In genomic region chr10:92972066-92972870, GRCh38 we compare ENCODE assay signal across 12 cellular contexts.
DNase-seq lines count a peak whose midpoint lies in the region; ATAC-seq and TF ChIP-seq lines count a peak whose summit lies in the region.
"Had no signal": no experiment of that assay in that cellular context is flagged by ENCODE, and none has a peak within 500 bp of the region (broad histone marks: within the 10 kb centered on the region; RNA-seq: fewer than 3 reads in every experiment).

No MANE protein-coding gene starts in this region.

- no peaks in the 10 kb centered on the region for H3K9me3 Mint-ChIP-seq in activated T-helper 17 cell treated with anti-CD3 and anti-CD28 coated beads, Interleukin-2, amount 50 U/mL, for 72 hours

- no peak overlapping the region for H3K27ac Mint-ChIP-seq in activated T-helper 17 cell treated with anti-CD3 and anti-CD28 coated beads, Interleukin-2, amount 50 U/mL, for 72 hours
- H3K27ac Mint-ChIP-seq: activated naive CD8-positive, alpha-beta T cell had no signal

- no peak for TF ChIP-seq CTCF in AG04450 (IDR thresholded peaks at IDR 0.05; ENCODE audit: low read depth, low read length)
- TF ChIP-seq CTCF in kidney epithelial cell (IDR thresholded peaks at IDR 0.05; ENCODE audit: insufficient read depth, low read length, poor library complexity, severe bottlenecking) = no peak
- no peak for TF ChIP-seq CTCF in lower leg skin (IDR thresholded peaks at IDR 0.05)

- H3K4me3 Mint-ChIP-seq in activated T-helper 17 cell treated with anti-CD3 and anti-CD28 coated beads, Interleukin-2, amount 50 U/mL, for 72 hours = no peak overlapping the region
- H3K4me3 Mint-ChIP-seq: activated naive CD8-positive, alpha-beta T cell had no signal

- CTCF ChIA-PET in AG04450 (lab: Charles Lee) = interaction anchor here (0.9 to 2.1 kb wide), 4 partner anchors 7 to 539 kb away, joined by 3 to 10 read pairs (median 5); no protein-coding TSS in a partner anchor

- H3K36me3 Mint-ChIP-seq in activated T-helper 17 cell treated with anti-CD3 and anti-CD28 coated beads, Interleukin-2, amount 50 U/mL, for 72 hours (ENCODE audit: low read depth) = peaks cover 31% of the 10 kb centered on the region

- peak; percentile 52 for ATAC-seq in activated T-helper 17 cell treated with anti-CD3 and anti-CD28 coated beads, Interleukin-2, amount 50 U/mL, for 72 hours (replicated peaks)
- no peak for ATAC-seq in HG02970 (IDR thresholded peaks at IDR 0.05; ENCODE audit: low FRiP score, unreplicated experiment)
- no peak for ATAC-seq in HG02763 (IDR thresholded peaks at IDR 0.05; ENCODE audit: unreplicated experiment)
- ATAC-seq: sciatic nerve had no signal

- POLR2A ChIA-PET in AG04450 (lab: Yijun Ruan, JAX) = no interaction called here

- H3K27me3 ChIP-seq in AG04450 (ENCODE audit: control insufficient read depth, insufficient read depth, low read length) (no peaks in the 10 kb centered on the region), kidney epithelial cell (ENCODE audit: control insufficient read depth, insufficient read depth, low read length) (no peaks in the 10 kb centered on the region)
- H3K27me3 ChIP-seq: tibial artery had no signal

- H3K36me3 ChIP-seq in kidney epithelial cell (ENCODE audit: control insufficient read depth, insufficient read depth, low read length) = no peaks in the 10 kb centered on the region

- intact Hi-C loops in lower leg skin (cut with DNase I; ENCODE audit: low total_unique reads) = no loop called here

- peak overlapping the region; percentile 73 for H3K27ac ChIP-seq in AG04450 (ENCODE audit: low read depth, low read length)
- H3K27ac ChIP-seq: tibial artery had no signal

- no peaks in the 10 kb centered on the region for H3K9me3 ChIP-seq in AG04450 (ENCODE audit: control insufficient read depth, insufficient read depth, low read length)
- H3K9me3 ChIP-seq: tibial artery had no signal

- no peaks in the 10 kb centered on the region for H3K27me3 Mint-ChIP-seq in activated T-helper 17 cell treated with anti-CD3 and anti-CD28 coated beads, Interleukin-2, amount 50 U/mL, for 72 hours
- H3K27me3 Mint-ChIP-seq: activated naive CD8-positive, alpha-beta T cell had no signal

- no peak for TF ChIP-seq POLR2A in lower leg skin (IDR thresholded peaks at IDR 0.05)

- H3K4me1 Mint-ChIP-seq in activated T-helper 17 cell treated with anti-CD3 and anti-CD28 coated beads, Interleukin-2, amount 50 U/mL, for 72 hours = no peaks in the 10 kb centered on the region

- whole genome bisulfite sequencing in lower leg skin, 2 donors = 35 to 45% methylated on average over 3 of the region's 3 CpGs

- DNase-seq in AG04450 (ENCODE audit: low read depth, low spot score) (no peak), HT1080 (ENCODE audit: low read depth) (peak; percentile 92), kidney epithelial cell (ENCODE audit: low read depth) (peak; percentile 66), NCI-H2081 (lab: John Stamatoyannopoulos, UW) (no peak), lower leg skin (ENCODE audit: low spot score in 2 of 2) (no peak)
- DNase-seq: DMS79, tibial artery had no signal

- peak overlapping the region; percentile 20; the same call in 1 of the 2 replicates for H3K4me3 ChIP-seq in AG04450 (ENCODE audit: low read depth, low read length)
- H3K4me3 ChIP-seq in kidney epithelial cell (ENCODE audit: low read depth, low read length) = no peak overlapping the region
- H3K4me3 ChIP-seq in lower leg skin (ENCODE audit: low read depth, poor library complexity, severe bottlenecking) = no peak overlapping the region
- H3K4me3 ChIP-seq: tibial artery had no signal

Comparison
In these comparisons a context has a peak if more than half of its experiments do, and no peak if none do; other contexts are left out.
1. DNase-seq: peak in HT1080 (single experiment) and kidney epithelial cell (single experiment); none in AG04450 (single experiment), NCI-H2081 (0 of 2) and lower leg skin (0 of 2).